29 cellular contexts compared by ENCODE assay signal in the genomic region with DNA sequence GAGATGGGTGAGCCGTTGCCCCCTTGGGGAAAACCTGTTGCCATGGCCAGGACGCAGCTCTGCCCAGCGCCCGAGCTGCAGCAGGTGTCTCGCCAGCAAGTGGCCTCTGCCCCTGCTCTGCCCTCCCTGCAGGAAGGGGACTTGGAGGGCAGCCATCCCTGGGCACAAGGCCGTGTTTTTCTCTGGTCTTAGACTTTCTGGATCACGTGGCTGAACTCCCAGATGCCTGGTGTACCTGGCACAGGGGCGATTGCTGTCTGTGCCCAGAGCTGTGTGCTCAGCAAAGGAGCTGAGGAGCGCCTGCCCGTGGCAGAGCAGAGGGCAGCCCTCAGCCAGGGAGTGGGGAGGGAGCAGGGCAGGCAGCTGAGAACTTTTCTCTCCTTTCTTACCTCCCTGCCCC. TPM values are rescaled to one million over a fixed set of nuclear protein-coding genes. Genes with fewer than 3 reads are reported as not detected.
DNase-seq lines count a peak whose midpoint lies in the region; ATAC-seq, FAIRE-seq and TF ChIP-seq lines count a peak whose summit lies in the region.
"Had no signal": no experiment of that assay in that cellular context is flagged by ENCODE, and none has a peak within 500 bp of the region (broad histone marks: within the 10 kb centered on the region; RNA-seq: fewer than 3 reads in every experiment).

No MANE protein-coding gene starts in this region.

- FAIRE-seq in D721Med (lab: Jason Lieb, UNC): no peak

- no peaks in the 10 kb centered on the region for H3K36me3 ChIP-seq in adrenal gland (replicated peaks in 1 of 2)
- H3K36me3 ChIP-seq: BE2C, HAP-1, SJCRH30, tibial artery had no signal

- ATAC-seq in GM21717 (IDR thresholded peaks at IDR 0.05; ENCODE audit: unreplicated experiment) (no peak), HG02610 (IDR thresholded peaks at IDR 0.05; ENCODE audit: unreplicated experiment) (no peak)
- ATAC-seq: activated CD8-positive, alpha-beta memory T cell treated with anti-CD3 and anti-CD28 coated beads, Interleukin-2, amount 10 ng/mL, durations not matched to agents 7 days and 5 days; WTC11 had no signal

- H3K4me1 ChIP-seq in adrenal gland (replicated peaks in 1 of 2): no peaks in the 10 kb centered on the region
- H3K4me1 ChIP-seq: BE2C, HAP-1, SJCRH30, tibial artery had no signal

- DNase-seq in Ammon's horn (ENCODE audit: low spot score) (peak; percentile 39), NCI-H1105 (lab: John Stamatoyannopoulos, UW) (peak; percentile 54), adrenal gland (peak; percentile 43 to 69 (median 63)), medulla oblongata (ENCODE audit: extremely low spot score) (peak; percentile 69), AML-193 (lab: John Stamatoyannopoulos, UW) (no peak), D721Med (ENCODE audit: insufficient read length, low spot score) (no peak)
- DNase-seq: activated CD4-positive, alpha-beta T cell treated with anti-CD3 and anti-CD28 coated beads, Interleukin-2, amount 50 U/mL, for 1 hour; activated CD8-positive, alpha-beta memory T cell treated with anti-CD3 and anti-CD28 coated beads, Interleukin-2, amount 10 ng/mL, durations not matched to agents 7 days and 5 days; activated naive CD4-positive, alpha-beta T cell; activated T-cell treated with anti-CD3 and anti-CD28 coated beads, Interleukin-2, amount 50 U/mL, for 48 hours; BE2C; effector CD4-positive, alpha-beta T cell; GDM1; mesenchymal stem cell; NCI-H1436 treated with DMSO at 0.1 percent for 48 hours; NCI-H510A treated with DMSO at 0.1 percent for 48 hours; SJCRH30; stimulated activated naive CD4-positive, alpha-beta T cell treated with Interleukin-2 at 50 U/mL for 16 hours; tibial artery had no signal

- intact Hi-C loops in adrenal gland (cut with DNase I): no loop called here

- H3K9me3 ChIP-seq in adrenal gland (replicated peaks in 1 of 3): no peaks in the 10 kb centered on the region
- H3K9me3 ChIP-seq: BE2C, HAP-1, SJCRH30, tibial artery had no signal

- 20 to 41% (median 27%) methylated on average over 3 to 10 of the region's 10 CpGs for WGBS in adrenal gland, 4 donors

- H3K27ac ChIP-seq in adrenal gland: no peak overlapping the region
- H3K27ac ChIP-seq: epithelial cell of prostate, SJCRH30, tibial artery had no signal

- no peak overlapping the region for H3K4me3 ChIP-seq in adrenal gland
- H3K4me3 ChIP-seq: HAP-1, SJCRH30, tibial artery had no signal

- TF ChIP-seq CTCF in adrenal gland (IDR thresholded peaks at IDR 0.05) (no peak), D721Med (IDR thresholded peaks at IDR 0.05; ENCODE audit: insufficient read depth, missing control alignments) (no peak)

- no peak for TF ChIP-seq POLR2A in adrenal gland (IDR thresholded peaks at IDR 0.05)

- no peaks in the 10 kb centered on the region for H3K27me3 ChIP-seq in adrenal gland
- H3K27me3 ChIP-seq: BE2C, SJCRH30 had no signal

RNA-seq across cellular contexts. Expression of a gene that starts 38.0 kb away (rescaled TPM):
- total RNA-seq in adrenal gland: 10 to 100 TPM in 3 of 8 donors, 1 to 10 TPM in 5; 2.7 to 19.7 (median 6.5) TPM
- polyA plus RNA-seq in adrenal gland: 10 to 100 TPM in 1 of 3 donors, 1 to 10 TPM in 2; 3.1 to 21.2 (median 7.9) TPM

RNA-seq across cellular contexts. Expression of a gene that starts 51.4 kb away (rescaled TPM):
- total RNA-seq in adrenal gland: 10 to 100 TPM in 1 of 8 donors, 1 to 10 TPM in 2, under 1 TPM in 1, not detected in 4; 0.23 to 13.0 (median 2.6) TPM
- 10 to 100 TPM in 2 of 3 donors, 1 to 10 TPM in 1; 6.3 to 15.4 (median 10.3) TPM for polyA plus RNA-seq in adrenal gland
- total RNA-seq: A673; activated CD8-positive, alpha-beta memory T cell treated with anti-CD3 and anti-CD28 coated beads, Interleukin-2, amount 10 ng/mL, durations not matched to agents 7 days and 5 days; HT-29; M059J; myocyte; progenitor cell of endocrine pancreas; SJCRH30 had no signal

Comparison
In these comparisons a context has a peak if more than half of its experiments do, and no peak if none do; other contexts are left out.
1. DNase-seq: peak in Ammon's horn (single experiment), NCI-H1105 (single experiment), adrenal gland (7 of 7) and medulla oblongata (single experiment); none in AML-193 (0 of 2) and D721Med (single experiment).